Comparison of ENCODE assay signal across 11 cellular contexts in the genomic region with DNA sequence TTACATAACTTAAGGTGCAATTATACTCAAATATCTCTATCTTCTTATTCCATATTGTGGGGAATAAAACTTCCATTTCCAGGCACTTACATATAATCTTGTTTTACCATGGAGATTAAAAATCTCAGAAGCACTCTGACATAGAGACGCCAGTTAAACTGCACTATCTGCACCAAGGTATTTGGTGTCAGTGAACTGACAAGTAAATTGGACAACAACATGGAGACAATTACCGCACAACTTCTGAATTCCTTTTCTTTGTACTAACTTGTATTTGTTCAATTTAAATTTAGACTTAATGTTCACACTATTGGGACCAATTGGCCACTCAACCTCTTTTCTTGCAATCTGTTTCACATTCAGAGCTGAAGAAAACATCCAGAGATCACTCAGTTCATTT.
"Had no signal": no experiment of that assay in that cellular context is flagged by ENCODE, and none has a peak within 500 bp of the region (broad histone marks: within the 10 kb centered on the region; RNA-seq: fewer than 3 reads in every experiment).

No MANE protein-coding gene starts in this region.

- H3K9ac ChIP-seq: GM23248 had no signal

- H3K4me3 ChIP-seq: GM23248, GM23338, HAP-1 had no signal

- DNase-seq: GM23248, GOT3, H7, H9, HCEC 1CT, HFFc6 had no signal

- H3K4me2 ChIP-seq: GM23338 had no signal

- H3K9me3 Mint-ChIP-seq: HFFc6 had no signal

- H3K4me3 Mint-ChIP-seq: GM23338, H9, HFFc6 had no signal

- ATAC-seq: GM23338, HCT116 had no signal

- H3K9me3 ChIP-seq: HAP-1 had no signal

- H3K36me3 ChIP-seq: HAP-1 had no signal

- H3K27ac ChIP-seq: GM23248 had no signal

- H3K27ac Mint-ChIP-seq: GM23338, HFFc6 had no signal

- H3K4me1 Mint-ChIP-seq: GM23338, H9 had no signal

- H3K4me1 ChIP-seq: HAP-1 had no signal

- FAIRE-seq: H1, H54 had no signal

- H2AFZ ChIP-seq: GM23248, GM23338 had no signal
